ENCODE assay signal across 16 cellular contexts in genomic region chr11:10388574-10388973, GRCh38.
DNase-seq lines count a peak whose midpoint lies in the region; ATAC-seq and TF ChIP-seq lines count a peak whose summit lies in the region.
"Had no signal": no experiment of that assay in that cellular context is flagged by ENCODE, and none has a peak within 500 bp of the region (broad histone marks: within the 10 kb centered on the region; RNA-seq: fewer than 3 reads in every experiment).

No MANE protein-coding gene starts in this region.

- no peak overlapping the region for H2AFZ ChIP-seq in osteoblast (ENCODE audit: low read length)

- no peaks in the 10 kb centered on the region for H3K27me3 ChIP-seq in gastroesophageal sphincter
- no peaks in the 10 kb centered on the region for H3K27me3 ChIP-seq in osteoblast (ENCODE audit: insufficient read depth, low read length)
- no peaks in the 10 kb centered on the region for H3K27me3 ChIP-seq in thoracic aorta (replicated peaks; ENCODE audit: insufficient read depth)
- H3K27me3 ChIP-seq: cardiac muscle cell had no signal

- no peak for TF ChIP-seq POLR2A in gastroesophageal sphincter (IDR thresholded peaks at IDR 0.05)

- no peak overlapping the region for H3K4me2 ChIP-seq in osteoblast (ENCODE audit: insufficient read depth, low read length)

- TF ChIP-seq EP300 in gastroesophageal sphincter (IDR thresholded peaks at IDR 0.05), result no peak

- H3K27ac ChIP-seq in VCaP (peak overlapping the region; percentile 82), gastroesophageal sphincter (peak overlapping the region; percentile 16 to 85 (median 73)), osteoblast (ENCODE audit: low read depth, low read length) (peak overlapping the region; percentile 82), thoracic aorta (peak overlapping the region; percentile 22 to 29)
- H3K27ac ChIP-seq: cardiac muscle cell had no signal

- H3K36me3 ChIP-seq in gastroesophageal sphincter (no peaks in the 10 kb centered on the region), osteoblast (ENCODE audit: insufficient read depth, low read length) (no peaks in the 10 kb centered on the region), thoracic aorta (no peaks in the 10 kb centered on the region)
- H3K36me3 ChIP-seq: cardiac muscle cell had no signal

- DNase-seq in osteoblast (ENCODE audit: insufficient read length, low spot score, missing footprints) (no peak), thoracic aorta (ENCODE audit: low spot score) (no peak), EL (no peak), NCI-H1105 treated with DMSO at 0.1 percent for 48 hours (lab: John Stamatoyannopoulos, UW) (no peak), GM13976 (ENCODE audit: low spot score) (no peak)
- DNase-seq: activated CD4-positive, alpha-beta T cell treated with anti-CD3 and anti-CD28 coated beads for 36 hours; activated effector memory CD4-positive, alpha-beta T cell treated with Interleukin-2 at 50 U/mL for 16 hours; DMS 273 treated with DMSO at 0.1 percent for 48 hours; NCI-H146; NCI-H2171; NCI-H524 treated with DMSO at 0.1 percent for 48 hours; stimulated activated CD4-positive, alpha-beta T cell treated with anti-CD3 and anti-CD28 coated beads, Interleukin-12 subunit alpha, Interleukin-12 subunit beta, amount 100 ng/mL, for 4 hours had no signal

- no peak overlapping the region for H3K4me3 ChIP-seq in gastroesophageal sphincter
- H3K4me3 ChIP-seq in osteoblast (ENCODE audit: insufficient read depth, low read length), result no peak overlapping the region
- no peak overlapping the region for H3K4me3 ChIP-seq in thoracic aorta
- H3K4me3 ChIP-seq: cardiac muscle cell had no signal

- 0% methylated on average over 1 of the region's 5 CpGs; no CpG with 5 or more reads in 1 of the 2 donors for WGBS in gastroesophageal sphincter (ENCODE audit: low coverage in 1 of 2), 2 donors

- ATAC-seq in gastroesophageal sphincter, result peak; percentile 44
- ATAC-seq in thoracic aorta (ENCODE audit: insufficient number of reproducible peaks, low FRiP score, low read depth), result no peak
- ATAC-seq in GM18517 (IDR thresholded peaks at IDR 0.05; ENCODE audit: unreplicated experiment), result no peak
- ATAC-seq: activated CD4-positive, alpha-beta T cell treated with anti-CD3 and anti-CD28 coated beads for 36 hours had no signal

- H4K20me1 ChIP-seq in osteoblast (ENCODE audit: insufficient read depth, low read length), result no peaks in the 10 kb centered on the region

- H3K4me1 ChIP-seq in gastroesophageal sphincter, result peaks cover 0 to 55% (median 31%) of the 10 kb centered on the region in 3 donors
- H3K4me1 ChIP-seq in osteoblast (ENCODE audit: insufficient read depth, low read length), result peaks cover 63% of the 10 kb centered on the region
- peaks cover 16 to 48% of the 10 kb centered on the region in 2 donors for H3K4me1 ChIP-seq in thoracic aorta (ENCODE audit: control insufficient read depth in 1 of 2, low read depth in 2 of 2)

- in situ Hi-C loops in GM13976 (cut with MboI; ENCODE audit: low sequenced_read_pairs, unreplicated experiment), result no loop called here

- no peak for TF ChIP-seq CTCF in VCaP (conservative IDR thresholded peaks at IDR 0.05)
- TF ChIP-seq CTCF in gastroesophageal sphincter (IDR thresholded peaks at IDR 0.05), result no peak
- TF ChIP-seq CTCF in osteoblast (IDR thresholded peaks at IDR 0.05; ENCODE audit: extremely low read depth, low read depth, low read length), result no peak
- TF ChIP-seq CTCF in thoracic aorta (IDR thresholded peaks at IDR 0.05), result no peak
- TF ChIP-seq CTCF in GM13976 (IDR thresholded peaks at IDR 0.05; ENCODE audit: borderline replicate concordance, control extremely low read depth, extremely low read depth, insufficient read depth, missing control alignments), result no peak

- H3K9me3 ChIP-seq in gastroesophageal sphincter (no peaks in the 10 kb centered on the region), osteoblast (ENCODE audit: low read depth, low read length) (no peaks in the 10 kb centered on the region), thoracic aorta (no peaks in the 10 kb centered on the region)

- no peaks in the 10 kb centered on the region for H3K79me2 ChIP-seq in osteoblast (ENCODE audit: insufficient read depth, low read length)

Comparison
In these comparisons a context has a peak if more than half of its experiments do, and no peak if none do; other contexts are left out.
1. H3K27ac ChIP-seq: peak in every context shown above with its lines; median percentile 82 in VCaP; 82 in osteoblast; 73 in gastroesophageal sphincter; 26 in thoracic aorta.